Comparison of ENCODE assay signal across 10 cellular contexts in the genomic region with DNA sequence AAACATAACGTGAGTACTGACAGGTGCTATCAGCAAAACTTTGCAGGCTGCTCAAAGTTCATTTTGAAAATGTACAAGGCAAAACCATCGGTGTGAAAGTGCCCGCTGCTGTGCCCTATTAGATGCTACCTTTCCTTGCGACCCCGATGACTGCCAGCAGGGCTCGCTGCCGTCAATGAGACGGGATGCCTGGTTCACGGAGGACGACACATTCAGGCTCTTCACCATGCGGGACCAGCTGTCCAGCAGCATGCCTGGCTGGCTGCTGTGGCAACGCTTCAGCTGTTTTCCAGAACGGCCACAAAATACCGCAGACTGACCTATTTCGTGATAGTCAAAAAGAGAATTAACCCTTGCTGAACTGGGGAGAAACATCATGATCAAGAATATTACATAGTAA.
A peak's percentile ranks its signal among the peaks of the same experiment; 100 is the strongest.
DNase-seq lines count a peak whose midpoint lies in the region; TF ChIP-seq lines count a peak whose summit lies in the region.
"Had no signal": no experiment of that assay in that cellular context is flagged by ENCODE, and none has a peak within 500 bp of the region (broad histone marks: within the 10 kb centered on the region; RNA-seq: fewer than 3 reads in every experiment).

No MANE protein-coding gene starts in this region.

- H3K27me3 ChIP-seq in H7 (ENCODE audit: control insufficient read depth, insufficient read depth, low read length): no peaks in the 10 kb centered on the region

- no peak overlapping the region for H3K4me3 ChIP-seq in H7 (ENCODE audit: insufficient read depth, low read depth, low read length)
- H3K4me3 ChIP-seq in retinal pigment epithelial cell (ENCODE audit: low read length): no peak overlapping the region

- in situ Hi-C loops in GM13977 (cut with MboI; ENCODE audit: low pct_unique_long_range_greater_than_20kb, low sequenced_read_pairs, unreplicated experiment): no loop called here

- TF ChIP-seq CTCF in retinal pigment epithelial cell (conservative IDR thresholded peaks at IDR 0.05; ENCODE audit: low read depth, low read length): peak; percentile 57
- TF ChIP-seq CTCF in GM13977 (IDR thresholded peaks at IDR 0.05; ENCODE audit: extremely low read depth, insufficient read depth, missing control alignments): no peak

- H3K36me3 ChIP-seq in H7 (replicated peaks; ENCODE audit: control insufficient read depth, insufficient read depth, low read length): no peaks in the 10 kb centered on the region; the same call in 1 of the 2 replicates

- DNase-seq in H7: peak; percentile 63
- DNase-seq in amygdala (lab: John Stamatoyannopoulos, UW): peak in 46 of 56 donors; percentile 4 to 75 (median 35)
- peak; percentile 90 for DNase-seq in hepatic stellate cell (ENCODE audit: low spot score)
- peak; percentile 17 for DNase-seq in retinal pigment epithelial cell (ENCODE audit: low read depth)
- no peak for DNase-seq in DMS114 treated with DMSO at 0.1 percent for 48 hours (lab: John Stamatoyannopoulos, UW; ENCODE audit: unreplicated experiment)
- DNase-seq in NCI-H2081 (lab: John Stamatoyannopoulos, UW): no peak
- no peak for DNase-seq in NCI-H748 (lab: John Stamatoyannopoulos, UW; ENCODE audit: unreplicated experiment)
- DNase-seq in GM13977 (ENCODE audit: low spot score): no peak
- DNase-seq: stimulated activated CD4-positive, alpha-beta T cell treated with anti-CD3 and anti-CD28 coated beads, Interleukin-4, amount 100 ng/mL, for 1 hour; T-helper 17 cell had no signal

Comparison
In these comparisons a context has a peak if more than half of its experiments do, and no peak if none do; other contexts are left out.
1. DNase-seq: peak in H7 (single experiment), amygdala (46 of 56), hepatic stellate cell (single experiment) and retinal pigment epithelial cell (single experiment); none in DMS114 treated with DMSO at 0.1 percent for 48 hours (single experiment), NCI-H2081 (0 of 2), NCI-H748 (single experiment) and GM13977 (single experiment).